ENCODE assay signal across 9 cellular contexts in the genomic region with DNA sequence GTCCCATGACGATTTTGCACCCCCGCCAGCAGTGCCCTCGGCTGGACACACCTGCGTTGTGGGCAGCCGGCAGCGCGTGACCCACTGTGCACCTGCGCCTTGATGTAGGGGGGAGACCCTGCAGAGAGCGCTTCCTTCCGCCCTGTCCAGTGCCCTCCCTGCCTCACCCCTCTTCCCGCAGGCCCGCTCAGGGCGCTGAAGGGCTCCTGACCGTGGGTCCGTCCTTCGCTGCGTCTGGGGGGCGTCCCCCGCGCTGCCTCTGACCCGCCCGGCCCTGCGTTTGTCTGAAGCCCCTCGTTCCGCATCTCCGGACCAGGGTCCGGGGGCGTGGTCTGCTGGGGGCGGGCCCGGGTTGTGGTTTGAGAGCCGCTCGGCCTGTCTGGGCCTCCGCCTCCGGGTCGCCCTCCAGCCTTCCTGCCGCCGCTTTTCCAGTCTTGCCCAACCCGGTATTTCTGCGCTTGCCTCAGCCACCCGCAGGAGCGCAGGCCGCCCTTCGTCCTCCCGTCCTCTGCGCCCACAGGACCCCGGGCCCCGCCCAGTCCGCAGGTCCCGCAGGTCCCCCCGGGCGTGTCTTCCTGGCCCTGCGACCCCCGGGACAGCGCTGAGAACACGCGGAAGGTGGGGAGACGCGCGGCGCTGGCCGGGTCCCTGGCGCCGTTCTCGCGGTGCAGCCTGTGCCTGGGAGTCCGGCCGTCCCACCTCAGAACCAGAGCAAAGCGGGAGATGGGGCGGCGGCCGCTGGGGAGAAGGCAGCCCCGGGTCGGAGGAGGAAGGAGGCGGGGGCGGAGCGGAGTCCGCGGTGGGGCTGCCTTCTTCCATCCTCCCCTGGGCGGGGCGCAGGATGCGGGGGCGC. TPM values are rescaled to one million over a fixed set of nuclear protein-coding genes. Genes with fewer than 3 reads are reported as not detected.
DNase-seq lines count a peak whose midpoint lies in the region; ATAC-seq and TF ChIP-seq lines count a peak whose summit lies in the region.
"Had no signal": no experiment of that assay in that cellular context is flagged by ENCODE, and none has a peak within 500 bp of the region (broad histone marks: within the 10 kb centered on the region; RNA-seq: fewer than 3 reads in every experiment).

No MANE protein-coding gene starts in this region.

- H3K23ac ChIP-seq in trophoblast cell (ENCODE audit: low read length), result no peak overlapping the region

- peaks cover 3% of the 10 kb centered on the region for H3K27me3 ChIP-seq in trophoblast cell (ENCODE audit: insufficient read depth, low read length)

- peak overlapping the region; percentile 26 for H3K4me3 ChIP-seq in AG04449 (ENCODE audit: low read depth, low read length)
- peak overlapping the region; percentile 28 for H3K4me3 ChIP-seq in fibroblast of mammary gland (ENCODE audit: control insufficient read depth, low read depth, low read length)
- H3K4me3 ChIP-seq in trophoblast cell (ENCODE audit: low read depth, low read length), result peak overlapping the region; percentile 63

- CTCF ChIA-PET in AG04449 (lab: Yijun Ruan, JAX), result interaction anchor here (0.8 to 1.2 kb wide), 2 partner anchors 14 to 17 kb away, joined by 3 to 5 read pairs; no protein-coding TSS in a partner anchor

- H4K12ac ChIP-seq in trophoblast cell (ENCODE audit: low read depth, low read length), result peak overlapping the region; percentile 81

- H3K79me2 ChIP-seq in trophoblast cell (ENCODE audit: control insufficient read depth, insufficient read depth, low read length, poor library complexity), result no peaks in the 10 kb centered on the region

- no CpG with 5 or more reads among the region's 82 CpGs for WGBS in trophoblast cell (ENCODE audit: extremely low coverage, insufficient coverage, insufficient read length)

- H4K91ac ChIP-seq in trophoblast cell (ENCODE audit: low read depth, low read length), result peak overlapping the region; percentile 87

- H2BK120ac ChIP-seq in trophoblast cell (ENCODE audit: insufficient read depth, low read length, poor library complexity), result peak overlapping the region; percentile 85

- H3K4me1 ChIP-seq in trophoblast cell (ENCODE audit: control insufficient read depth in 1 of 2, insufficient read depth in 2 of 2, low read length in 2 of 2), result peaks cover 19 to 21% of the 10 kb centered on the region in 2 experiments

- peak; percentile 35 for ATAC-seq in GM19324 (IDR thresholded peaks at IDR 0.05; ENCODE audit: low FRiP score, unreplicated experiment)
- ATAC-seq in HG03565 (IDR thresholded peaks at IDR 0.05; ENCODE audit: unreplicated experiment), result peak; percentile 43

- peaks cover 4% of the 10 kb centered on the region for H3K9me3 ChIP-seq in trophoblast cell (ENCODE audit: insufficient read depth, low read depth, low read length)

- H2AFZ ChIP-seq in trophoblast cell (ENCODE audit: insufficient read depth, low read length, poor library complexity), result peak overlapping the region; percentile 74

- POLR2A ChIA-PET in AG04449 (lab: Yijun Ruan, JAX), result no interaction called here

- peak overlapping the region; percentile 85 for H3K27ac ChIP-seq in trophoblast cell (ENCODE audit: low read depth, low read length)

- H3K14ac ChIP-seq in trophoblast cell (ENCODE audit: low read length), result peak overlapping the region; percentile 76

- H3K36me3 ChIP-seq in trophoblast cell (ENCODE audit: control insufficient read depth in 1 of 2, insufficient read depth in 2 of 2, low read length in 2 of 2), result peaks cover 34% of the 10 kb centered on the region in 2 experiments

- H2AK5ac ChIP-seq in trophoblast cell (ENCODE audit: low read length), result peak overlapping the region; percentile 22

- peak overlapping the region; percentile 92 for H3K4me2 ChIP-seq in trophoblast cell (ENCODE audit: low read length)

- DNase-seq in AG04449 (ENCODE audit: low read depth, low spot score) (no peak), activated T-cell treated with anti-CD3 and anti-CD28 coated beads for 4 hours (peak; percentile 40), fibroblast of mammary gland (ENCODE audit: low read depth) (peak; percentile 36), trophoblast cell (peak; percentile 83 to 86), NCI-H1930 (lab: John Stamatoyannopoulos, UW) (no peak), KG1 (lab: John Stamatoyannopoulos, UW) (no peak)
- DNase-seq: DND-41 had no signal

- peak overlapping the region; percentile 82 for H3K18ac ChIP-seq in trophoblast cell (ENCODE audit: low read length)

- H2BK5ac ChIP-seq in trophoblast cell (ENCODE audit: low read depth, low read length, poor library complexity), result peak overlapping the region; percentile 26

- peak overlapping the region; percentile 83 for H4K8ac ChIP-seq in trophoblast cell (ENCODE audit: low read depth, low read length)

- peak overlapping the region; percentile 27 for H2BK12ac ChIP-seq in trophoblast cell (ENCODE audit: low read length)

- no peak overlapping the region for H3K9ac ChIP-seq in trophoblast cell (ENCODE audit: low read length)

- peaks cover 17% of the 10 kb centered on the region for H3K79me1 ChIP-seq in trophoblast cell (ENCODE audit: low read length)

- no peak for TF ChIP-seq CTCF in AG04449 (IDR thresholded peaks at IDR 0.05; ENCODE audit: insufficient read depth, low read length, missing control alignments)
- TF ChIP-seq CTCF in fibroblast of mammary gland (conservative IDR thresholded peaks at IDR 0.05; ENCODE audit: control insufficient read depth, insufficient read depth, low read depth, low read length), result no peak

- peak overlapping the region; percentile 47 for H3K4ac ChIP-seq in trophoblast cell (ENCODE audit: low read depth, low read length)

RNA-seq across cellular contexts. Expression of a gene that starts 4.0 kb away (rescaled TPM):
- polyA plus RNA-seq in trophoblast cell (2013), result 0.44 and 0.49 TPM in 2 replicates

RNA-seq across cellular contexts. Expression of a gene that starts 16.5 kb away (rescaled TPM):
- polyA plus RNA-seq in trophoblast cell (2013), result 218 TPM in 2 replicates

RNA-seq across cellular contexts. Expression of a gene that starts 28.5 kb away (rescaled TPM):
- polyA plus RNA-seq in trophoblast cell (2013), result 102 and 109 TPM in 2 replicates

RNA-seq across cellular contexts. Expression of a gene that starts 51.9 kb away (rescaled TPM):
- 0.27 and 0.31 TPM in 2 replicates for polyA plus RNA-seq in trophoblast cell (2013)

Comparison
In these comparisons a context has a peak if more than half of its experiments do, and no peak if none do; other contexts are left out.
1. DNase-seq: peak in activated T-cell treated with anti-CD3 and anti-CD28 coated beads for 4 hours (single experiment), fibroblast of mammary gland (single experiment) and trophoblast cell (2 of 2); none in AG04449 (single experiment), NCI-H1930 (0 of 2) and KG1 (single experiment).
2. Peak in every context shown above with its lines, with median percentiles within 50 percentile points of each other: H3K4me3 ChIP-seq.